ENCODE assay signal across 21 cellular contexts in genomic region chr19:29889702-29890101, GRCh38. TPM values are rescaled to one million over a fixed set of nuclear protein-coding genes. Genes with fewer than 3 reads are reported as not detected.
DNase-seq lines count a peak whose midpoint lies in the region; ATAC-seq, FAIRE-seq and TF ChIP-seq lines count a peak whose summit lies in the region.
"Had no signal": no experiment of that assay in that cellular context is flagged by ENCODE, and none has a peak within 500 bp of the region (broad histone marks: within the 10 kb centered on the region; RNA-seq: fewer than 3 reads in every experiment).

No MANE protein-coding gene starts in this region.

- no peaks in the 10 kb centered on the region for H3K36me3 Mint-ChIP-seq in activated CD8-positive, alpha-beta T cell treated with anti-CD3 and anti-CD28 coated beads for 36 hours (ENCODE audit: low read depth)
- H3K36me3 Mint-ChIP-seq: CD14-positive monocyte; CD4-positive, alpha-beta memory T cell; CD4-positive, CD25-positive, alpha-beta regulatory T cell; CD8-positive, alpha-beta memory T cell had no signal

- H3K27me3 ChIP-seq in small intestine (ENCODE audit: control insufficient read depth in 2 of 2, insufficient read depth in 2 of 2, low read length in 2 of 2), result peaks cover 0 to 3% of the 10 kb centered on the region in 2 donors
- H3K27me3 ChIP-seq: BE2C, BLaER1 had no signal

- H3K4me3 ChIP-seq in HEK293 (ENCODE audit: low read depth, low read length) (no peak overlapping the region), small intestine (ENCODE audit: low read depth in 1 of 2, low read length in 2 of 2) (no peak overlapping the region)
- H3K4me3 ChIP-seq: BLaER1 had no signal

- no peak overlapping the region for H3K4me3 Mint-ChIP-seq in activated CD8-positive, alpha-beta T cell treated with anti-CD3 and anti-CD28 coated beads for 36 hours
- H3K4me3 Mint-ChIP-seq: CD14-positive monocyte; CD4-positive, alpha-beta memory T cell; CD4-positive, CD25-positive, alpha-beta regulatory T cell; CD8-positive, alpha-beta memory T cell had no signal

- no peaks in the 10 kb centered on the region for H3K9me3 Mint-ChIP-seq in activated CD8-positive, alpha-beta T cell treated with anti-CD3 and anti-CD28 coated beads for 36 hours
- H3K9me3 Mint-ChIP-seq: CD14-positive monocyte; CD8-positive, alpha-beta memory T cell had no signal

- no peaks in the 10 kb centered on the region for H3K4me1 Mint-ChIP-seq in activated CD8-positive, alpha-beta T cell treated with anti-CD3 and anti-CD28 coated beads for 36 hours (ENCODE audit: low read depth)

- no peak overlapping the region for H3K27ac ChIP-seq in HEK293 (ENCODE audit: extremely low read depth, low read depth, low read length)
- H3K27ac ChIP-seq in small intestine (ENCODE audit: low read depth in 1 of 2, low read length in 1 of 2), result no peak overlapping the region
- H3K27ac ChIP-seq: BLaER1 had no signal

- H3K4me1 ChIP-seq in HEK293 (ENCODE audit: control insufficient read depth, insufficient read depth, low read length), result no peaks in the 10 kb centered on the region
- H3K4me1 ChIP-seq in small intestine (ENCODE audit: control insufficient read depth in 2 of 2, insufficient read depth in 1 of 2, low read depth in 1 of 2, low read length in 1 of 2), result no peaks in the 10 kb centered on the region

- DNase-seq in posterior vena cava (ENCODE audit: low spot score), result peak; percentile 48
- no peak for DNase-seq in activated CD8-positive, alpha-beta T cell treated with anti-CD3 and anti-CD28 coated beads for 36 hours
- DNase-seq in small intestine, result no peak
- DNase-seq: 8988T; ACHN; BE2C; C1 segment of cervical spinal cord; CD4-positive, alpha-beta memory T cell; CD4-positive, CD25-positive, alpha-beta regulatory T cell; CD8-positive, alpha-beta memory T cell; COR-L47; DMS79 treated with DMSO at 0.1 percent for 48 hours; GF-D8 had no signal

- H3K27me3 Mint-ChIP-seq in activated CD8-positive, alpha-beta T cell treated with anti-CD3 and anti-CD28 coated beads for 36 hours, result peaks cover 1% of the 10 kb centered on the region

- H3K9me3 ChIP-seq in HEK293 (ENCODE audit: control insufficient read depth, insufficient read depth, low read depth, low read length), result no peaks in the 10 kb centered on the region
- H3K9me3 ChIP-seq in small intestine (ENCODE audit: control insufficient read depth, low read depth), result no peaks in the 10 kb centered on the region
- H3K9me3 ChIP-seq: BE2C, BLaER1 had no signal

- intact Hi-C loops in posterior vena cava (cut with DNase I), result no loop called here
- intact Hi-C loops in activated CD8-positive, alpha-beta T cell treated with anti-CD3 and anti-CD28 coated beads for 36 hours (cut with micrococcal nuclease), result no loop called here

- H3K36me3 ChIP-seq in HEK293 (ENCODE audit: control insufficient read depth in 2 of 2, insufficient read depth in 1 of 2, low read length in 2 of 2), result no peaks in the 10 kb centered on the region
- no peaks in the 10 kb centered on the region for H3K36me3 ChIP-seq in small intestine (ENCODE audit: control insufficient read depth in 2 of 2, insufficient read depth in 2 of 2, low read length in 2 of 2)
- H3K36me3 ChIP-seq: BE2C, BLaER1 had no signal

- no peak for FAIRE-seq in small intestine (lab: Jason Lieb, UNC)
- FAIRE-seq: A204.1, D721Med, G401.6, GM12891 had no signal

- H3K27ac Mint-ChIP-seq in activated CD8-positive, alpha-beta T cell treated with anti-CD3 and anti-CD28 coated beads for 36 hours, result no peak overlapping the region
- H3K27ac Mint-ChIP-seq: CD14-positive monocyte; CD4-positive, alpha-beta memory T cell; CD4-positive, CD25-positive, alpha-beta regulatory T cell; CD8-positive, alpha-beta memory T cell had no signal

- POLR2A ChIA-PET in HEK293 (lab: Yijun Ruan, JAX), result no interaction called here
- POLR2A ChIA-PET in activated CD8-positive, alpha-beta T cell treated with anti-CD3 and anti-CD28 coated beads for 36 hours (lab: Charles Lee), result no interaction called here

- no peak for TF ChIP-seq CTCF in HEK293 (tag by site-specific recombination; IDR thresholded peaks at IDR 0.05)
- no peak for TF ChIP-seq CTCF in activated CD8-positive, alpha-beta T cell treated with anti-CD3 and anti-CD28 coated beads for 36 hours (IDR thresholded peaks at IDR 0.05)

- CTCF ChIA-PET in HEK293 (lab: Yijun Ruan, JAX), result no interaction called here
- CTCF ChIA-PET in activated CD8-positive, alpha-beta T cell treated with anti-CD3 and anti-CD28 coated beads for 36 hours (lab: Charles Lee), result no interaction called here

- ATAC-seq in GM19023 (IDR thresholded peaks at IDR 0.05; ENCODE audit: unreplicated experiment), result no peak
- no peak for ATAC-seq in activated CD8-positive, alpha-beta T cell treated with anti-CD3 and anti-CD28 coated beads for 36 hours

TF ChIP-seq in HEK293, 187 proteins besides CTCF, POLR2A, EP300 and RAD21:
- no peak for TF ChIP-seq ZNF670 (tag by site-specific recombination; IDR thresholded peaks at IDR 0.05; ENCODE audit: low read depth)
- TF ChIP-seq GLIS1 (tag by site-specific recombination; IDR thresholded peaks at IDR 0.05), result peak; percentile 26; the same call in 1 of the 2 replicates
- TF ChIP-seq ZNF404 (tag by site-specific recombination; IDR thresholded peaks at IDR 0.05), result no peak
- no peak for TF ChIP-seq HIC1 (tag by site-specific recombination; IDR thresholded peaks at IDR 0.05)
- no peak for TF ChIP-seq ZNF423 (tag by site-specific recombination; IDR thresholded peaks at IDR 0.05)
TF ChIP-seq in HEK293: peak in this region for 1.

RNA-seq across cellular contexts. Expression of gene URI1, which starts 52.3 kb away (rescaled TPM):
- 10 to 100 TPM; 43.1 to 51.1 TPM for total RNA-seq in posterior vena cava
- total RNA-seq in activated CD8-positive, alpha-beta T cell treated with anti-CD3 and anti-CD28 coated beads for 36 hours, result 10 to 100 TPM; 65.5 to 71.1 TPM
- polyA plus RNA-seq in small intestine, result 10 to 100 TPM; 14.3 to 29.8 (median 25.9) TPM
